In the genomic region with DNA sequence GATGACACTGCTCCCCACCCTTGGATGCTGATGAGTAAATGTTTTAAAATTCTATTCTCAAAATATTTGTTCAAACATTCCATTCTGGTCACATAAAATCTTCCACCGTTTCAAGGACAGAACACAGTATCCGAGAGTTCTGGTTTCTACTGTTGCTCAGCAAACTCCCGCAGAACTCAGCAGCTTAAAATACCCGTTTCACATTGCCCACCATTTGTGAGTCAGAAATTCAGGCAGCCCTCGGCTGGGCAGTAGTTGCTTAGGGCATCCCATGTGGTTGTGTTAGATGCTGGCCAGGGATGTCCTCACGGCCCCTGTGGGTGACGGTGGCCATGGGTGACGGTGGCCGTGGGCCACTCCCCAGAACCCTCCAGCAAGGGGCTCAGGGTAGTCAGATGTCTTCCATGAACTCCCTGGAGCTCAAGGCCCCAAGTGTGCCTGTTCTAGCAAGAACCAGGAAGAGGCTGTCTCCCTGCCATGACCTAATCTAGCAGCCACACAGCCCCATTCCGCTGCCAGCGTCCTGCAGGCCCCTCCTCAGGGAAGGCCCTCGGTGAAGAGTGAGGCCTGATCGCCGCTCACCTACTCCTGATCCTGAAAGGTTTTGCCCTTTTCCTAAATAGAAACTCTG, we compare ENCODE assay signal across 1 cellular context.
TF ChIP-seq lines count a peak whose summit lies in the region.

No MANE protein-coding gene starts in this region.

TF ChIP-seq in endothelial cell of umbilical vein, 7 proteins besides CTCF, POLR2A, EP300 and RAD21 (continued from another document):
- TF ChIP-seq FOS (IDR thresholded peaks at IDR 0.05; ENCODE audit: borderline replicate concordance, insufficient read depth, low read length) (no peak), JUN (IDR thresholded peaks at IDR 0.05; ENCODE audit: borderline replicate concordance, insufficient read depth, insufficient read length, low read depth) (no peak), GATA2 (IDR thresholded peaks at IDR 0.05; ENCODE audit: insufficient read depth, insufficient read length, low read depth, low read length) (no peak), MYC (IDR thresholded peaks at IDR 0.05; ENCODE audit: low read depth, low read length) (no peak)
TF ChIP-seq in endothelial cell of umbilical vein: peak in this region for 0.
